14 cellular contexts compared by ENCODE assay signal in the genomic region with DNA sequence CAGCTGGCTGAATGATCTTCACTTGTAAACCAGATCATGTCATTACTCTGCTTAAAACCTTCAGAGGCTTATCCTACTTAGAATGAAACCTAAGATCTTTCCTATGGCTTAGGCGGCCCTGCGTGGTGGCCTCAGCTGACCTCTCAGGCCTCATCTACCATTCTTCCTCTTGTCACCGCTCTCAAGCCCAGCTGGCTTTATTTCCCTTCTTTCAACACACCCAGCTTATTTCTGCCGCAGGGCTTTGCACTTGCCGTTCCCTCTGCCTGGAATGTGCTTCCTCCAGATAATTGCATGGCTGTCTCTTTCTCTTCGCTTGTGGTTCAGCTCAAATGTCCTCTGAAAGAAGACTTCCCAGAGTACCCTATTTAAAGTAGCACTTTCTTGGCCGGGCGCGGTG. TPM values are rescaled to one million over a fixed set of nuclear protein-coding genes. Genes with fewer than 3 reads are reported as not detected.
DNase-seq lines count a peak whose midpoint lies in the region; TF ChIP-seq lines count a peak whose summit lies in the region.
"Had no signal": no experiment of that assay in that cellular context is flagged by ENCODE, and none has a peak within 500 bp of the region (broad histone marks: within the 10 kb centered on the region; RNA-seq: fewer than 3 reads in every experiment).

No MANE protein-coding gene starts in this region.

- no peaks in the 10 kb centered on the region for H3K9me3 ChIP-seq in BLaER1 treated with 17β-estradiol and CSF1 and Interleukin-3, amounts not matched to agents 10 nM and 100 nM (replicated peaks in 1 of 11)

- H3K9me3 Mint-ChIP-seq in IgD-negative memory B cell (no peaks in the 10 kb centered on the region), mesothelial cell of epicardium (no peaks in the 10 kb centered on the region)
- H3K9me3 Mint-ChIP-seq in activated T-helper 2 cell treated with anti-CD3 and anti-CD28 coated beads, Interferon-gamma antibody, Interleukin-2, Interleukin-4, amounts not matched to agents 10 μg/mL and 5 μg/mL and 100 μg/mL, durations not matched to agents 14 hours and 24 hours and 36 hours: no peaks in the 10 kb centered on the region
- H3K9me3 Mint-ChIP-seq: activated T-helper 17 cell treated with anti-CD3 and anti-CD28 coated beads, Interleukin-2, amount 50 U/mL, for 72 hours; endodermal cell had no signal

- no peaks in the 10 kb centered on the region for H3K27me3 ChIP-seq in BLaER1 treated with 17β-estradiol and CSF1 and Interleukin-3, amounts not matched to agents 10 nM and 100 nM

- H4K20me1 ChIP-seq in BLaER1 treated with 17β-estradiol and CSF1 and Interleukin-3, amounts not matched to agents 10 nM and 100 nM: peaks cover 0 to 16% (median 7%) of the 10 kb centered on the region in 11 experiments; a peak in 13 of 22 replicates

- H3K4me2 ChIP-seq in BLaER1 treated with 17β-estradiol and CSF1 and Interleukin-3, amounts not matched to agents 10 nM and 100 nM: peak overlapping the region in 9 of 11 experiments; percentile 2 to 90 (median 21); a peak in 14 of 22 replicates

- H3K27ac Mint-ChIP-seq in IgD-negative memory B cell (peak overlapping the region in 1 of 3 donors; percentile 77), mesothelial cell of epicardium (peak overlapping the region; percentile 81)
- H3K27ac Mint-ChIP-seq in activated T-helper 2 cell treated with anti-CD3 and anti-CD28 coated beads, Interferon-gamma antibody, Interleukin-2, Interleukin-4, amounts not matched to agents 10 μg/mL and 5 μg/mL and 100 μg/mL, durations not matched to agents 14 hours and 24 hours and 36 hours: peak overlapping the region; percentile 22
- H3K27ac Mint-ChIP-seq: activated T-helper 17 cell treated with anti-CD3 and anti-CD28 coated beads, Interleukin-2, amount 50 U/mL, for 72 hours; endodermal cell had no signal

- peaks cover 5 to 18% (median 8%) of the 10 kb centered on the region in 3 donors for H3K4me1 Mint-ChIP-seq in IgD-negative memory B cell
- H3K4me1 Mint-ChIP-seq in activated T-helper 2 cell treated with anti-CD3 and anti-CD28 coated beads, Interferon-gamma antibody, Interleukin-2, Interleukin-4, amounts not matched to agents 10 μg/mL and 5 μg/mL and 100 μg/mL, durations not matched to agents 14 hours and 24 hours and 36 hours (ENCODE audit: low read depth): peaks cover 30% of the 10 kb centered on the region
- H3K4me1 Mint-ChIP-seq in mesothelial cell of epicardium: peaks cover 32% of the 10 kb centered on the region

- H3K4me1 ChIP-seq in BLaER1 treated with 17β-estradiol and CSF1 and Interleukin-3, amounts not matched to agents 10 nM and 100 nM: peaks cover 36 to 70% (median 48%) of the 10 kb centered on the region in 10 experiments

- intact Hi-C loops in activated T-helper 2 cell treated with anti-CD3 and anti-CD28 coated beads, Interferon-gamma antibody, Interleukin-2, Interleukin-4, amounts not matched to agents 10 μg/mL and 5 μg/mL and 100 μg/mL, durations not matched to agents 14 hours and 24 hours and 36 hours (cut with micrococcal nuclease): loop anchor here (5.0 kb wide), 4 partner anchors 57 to 227 kb away; partner anchors contain the start of gene MISP3

- peak overlapping the region in 7 of 11 experiments; percentile 42 to 92 (median 47); a peak in 12 of 22 replicates for H3K9ac ChIP-seq in BLaER1 treated with 17β-estradiol and CSF1 and Interleukin-3, amounts not matched to agents 10 nM and 100 nM

- no peak for DNase-seq in activated T-helper 2 cell treated with anti-CD3 and anti-CD28 coated beads, Interferon-gamma antibody, Interleukin-2, Interleukin-4, amounts not matched to agents 10 μg/mL and 5 μg/mL and 100 μg/mL, durations not matched to agents 14 hours and 24 hours and 36 hours (ENCODE audit: low spot score)
- DNase-seq in mesothelial cell of epicardium (ENCODE audit: low spot score in 2 of 2, unreplicated experiment in 2 of 2) (no peak), NCI-H510A treated with DMSO at 0.1 percent for 48 hours (lab: John Stamatoyannopoulos, UW) (no peak), midbrain (lab: John Stamatoyannopoulos, UW) (no peak), kidney glomerular epithelial cell (lab: John Stamatoyannopoulos, UW) (no peak)
- DNase-seq in effector CD4-positive, alpha-beta T cell: no peak
- DNase-seq: endodermal cell, KG1, NCI-H69 had no signal

- H3K27me3 Mint-ChIP-seq in IgD-negative memory B cell (no peaks in the 10 kb centered on the region), mesothelial cell of epicardium (ENCODE audit: low read depth) (no peaks in the 10 kb centered on the region)
- no peaks in the 10 kb centered on the region for H3K27me3 Mint-ChIP-seq in activated T-helper 2 cell treated with anti-CD3 and anti-CD28 coated beads, Interferon-gamma antibody, Interleukin-2, Interleukin-4, amounts not matched to agents 10 μg/mL and 5 μg/mL and 100 μg/mL, durations not matched to agents 14 hours and 24 hours and 36 hours (ENCODE audit: low read depth)
- H3K27me3 Mint-ChIP-seq: activated T-helper 17 cell treated with anti-CD3 and anti-CD28 coated beads, Interleukin-2, amount 50 U/mL, for 72 hours had no signal

- H3K36me3 Mint-ChIP-seq in IgD-negative memory B cell (peaks cover 2% of the 10 kb centered on the region), mesothelial cell of epicardium (no peaks in the 10 kb centered on the region)
- H3K36me3 Mint-ChIP-seq in activated T-helper 2 cell treated with anti-CD3 and anti-CD28 coated beads, Interferon-gamma antibody, Interleukin-2, Interleukin-4, amounts not matched to agents 10 μg/mL and 5 μg/mL and 100 μg/mL, durations not matched to agents 14 hours and 24 hours and 36 hours (ENCODE audit: low read depth): peaks cover 15% of the 10 kb centered on the region

- H3K27ac ChIP-seq in BLaER1 treated with 17β-estradiol and CSF1 and Interleukin-3, amounts not matched to agents 10 nM and 100 nM: peak overlapping the region in 3 of 11 experiments; percentile 14 to 62 (median 45); a peak in 3 of 22 replicates

- H3K4me3 Mint-ChIP-seq in IgD-negative memory B cell (peak overlapping the region in 3 of 4 donors; percentile 0 to 61 (median 7)), mesothelial cell of epicardium (no peak overlapping the region)
- no peak overlapping the region for H3K4me3 Mint-ChIP-seq in activated T-helper 2 cell treated with anti-CD3 and anti-CD28 coated beads, Interferon-gamma antibody, Interleukin-2, Interleukin-4, amounts not matched to agents 10 μg/mL and 5 μg/mL and 100 μg/mL, durations not matched to agents 14 hours and 24 hours and 36 hours (ENCODE audit: low read depth)
- H3K4me3 Mint-ChIP-seq: activated T-helper 17 cell treated with anti-CD3 and anti-CD28 coated beads, Interleukin-2, amount 50 U/mL, for 72 hours; endodermal cell had no signal

- H3K4me3 ChIP-seq in BLaER1 treated with 17β-estradiol and CSF1 and Interleukin-3, amounts not matched to agents 10 nM and 100 nM: no peak overlapping the region; a peak in 1 of 20 replicates

- H3K36me3 ChIP-seq in BLaER1 treated with 17β-estradiol and CSF1 and Interleukin-3, amounts not matched to agents 10 nM and 100 nM: peaks cover 0 to 6% (median 0%) of the 10 kb centered on the region in 11 experiments; a peak in 1 of 22 replicates

- no peak for TF ChIP-seq CTCF in mesothelial cell of epicardium (IDR thresholded peaks at IDR 0.05; ENCODE audit: unreplicated experiment)

RNA-seq across cellular contexts. Expression of gene ASF1B, which starts 3.6 kb away (rescaled TPM):
- polyA plus RNA-seq in IgD-negative memory B cell: 1.9 TPM
- 83.4 and 88.9 TPM in 2 replicates for total RNA-seq in activated T-helper 2 cell treated with anti-CD3 and anti-CD28 coated beads, Interferon-gamma antibody, Interleukin-2, Interleukin-4, amounts not matched to agents 10 μg/mL and 5 μg/mL and 100 μg/mL, durations not matched to agents 14 hours and 24 hours and 36 hours
- 6.3 to 8.9 TPM (median 8.4 TPM) in 3 replicates for total RNA-seq in mesothelial cell of epicardium

RNA-seq across cellular contexts. Expression of gene PRKACA, which starts 22.4 kb away (rescaled TPM):
- polyA plus RNA-seq in IgD-negative memory B cell: 1.4 TPM
- total RNA-seq in activated T-helper 2 cell treated with anti-CD3 and anti-CD28 coated beads, Interferon-gamma antibody, Interleukin-2, Interleukin-4, amounts not matched to agents 10 μg/mL and 5 μg/mL and 100 μg/mL, durations not matched to agents 14 hours and 24 hours and 36 hours: 75.4 and 76.8 TPM in 2 replicates
- total RNA-seq in mesothelial cell of epicardium: 80.9 to 87.7 TPM (median 82.9 TPM) in 3 replicates

RNA-seq across cellular contexts. Expression of gene SAMD1, which starts 49.4 kb away (rescaled TPM):
- polyA plus RNA-seq in IgD-negative memory B cell: 2.8 TPM
- total RNA-seq in activated T-helper 2 cell treated with anti-CD3 and anti-CD28 coated beads, Interferon-gamma antibody, Interleukin-2, Interleukin-4, amounts not matched to agents 10 μg/mL and 5 μg/mL and 100 μg/mL, durations not matched to agents 14 hours and 24 hours and 36 hours: 131 and 136 TPM in 2 replicates
- total RNA-seq in mesothelial cell of epicardium: 67.8 to 74.2 TPM (median 74.0 TPM) in 3 replicates

RNA-seq across cellular contexts. Expression of gene C19orf67, which starts 54.4 kb away (rescaled TPM):
- not detected for polyA plus RNA-seq in IgD-negative memory B cell
- 0.46 and 0.75 TPM in 2 replicates for total RNA-seq in activated T-helper 2 cell treated with anti-CD3 and anti-CD28 coated beads, Interferon-gamma antibody, Interleukin-2, Interleukin-4, amounts not matched to agents 10 μg/mL and 5 μg/mL and 100 μg/mL, durations not matched to agents 14 hours and 24 hours and 36 hours
- total RNA-seq in mesothelial cell of epicardium: 0.45 to 0.90 TPM (median 0.58 TPM) in 3 replicates
- total RNA-seq: renal cortical epithelial cell had no signal
- polyA plus RNA-seq: BJ had no signal

Comparison
In these comparisons a context has a peak if more than half of its experiments do, and no peak if none do; other contexts are left out.
1. H3K4me3 Mint-ChIP-seq: peak in IgD-negative memory B cell (3 of 4); none in activated T-helper 2 cell treated with anti-CD3 and anti-CD28 coated beads, Interferon-gamma antibody, Interleukin-2, Interleukin-4, amounts not matched to agents 10 μg/mL and 5 μg/mL and 100 μg/mL, durations not matched to agents 14 hours and 24 hours and 36 hours (single experiment) and mesothelial cell of epicardium (single experiment).